In genomic region chr6:77178821-77179220, GRCh38 we compare ENCODE assay signal across 19 cellular contexts.
DNase-seq lines count a peak whose midpoint lies in the region; ATAC-seq, FAIRE-seq and TF ChIP-seq lines count a peak whose summit lies in the region.
"Had no signal": no experiment of that assay in that cellular context is flagged by ENCODE, and none has a peak within 500 bp of the region (broad histone marks: within the 10 kb centered on the region; RNA-seq: fewer than 3 reads in every experiment).

No MANE protein-coding gene starts in this region.

- ATAC-seq in GM21447 (IDR thresholded peaks at IDR 0.05; ENCODE audit: unreplicated experiment) (no peak), GM18861 (IDR thresholded peaks at IDR 0.05; ENCODE audit: unreplicated experiment) (no peak)
- ATAC-seq: activated naive CD8-positive, alpha-beta T cell treated with anti-CD3 and anti-CD28 coated beads, Interleukin-2, amount 50 U/mL, for 24 hours; esophagus mucosa; left lobe of liver; stimulated activated naive CD8-positive, alpha-beta T cell treated with anti-CD3 and anti-CD28 coated beads, Interleukin-15, Interleukin-2, amounts not matched to agents 100 U/mL and 50 U/mL, for 24 hours had no signal

- H3K9me3 ChIP-seq in keratinocyte (ENCODE audit: control insufficient read depth, low read depth, low read length) = no peaks in the 10 kb centered on the region

- no peaks in the 10 kb centered on the region for H3K4me1 ChIP-seq in keratinocyte (ENCODE audit: control insufficient read depth, extremely low read depth, insufficient read depth, low read length)

- H2AFZ ChIP-seq in keratinocyte (ENCODE audit: control insufficient read depth, low read length) = no peak overlapping the region

- H3K27ac ChIP-seq in brain microvascular endothelial cell (no peak overlapping the region), keratinocyte (ENCODE audit: control insufficient read depth, insufficient read depth, low read length) (no peak overlapping the region)

- no peaks in the 10 kb centered on the region for H4K20me1 ChIP-seq in keratinocyte (ENCODE audit: control insufficient read depth, extremely low read depth, insufficient read depth, low read length)

- H3K4me2 ChIP-seq in keratinocyte (ENCODE audit: control insufficient read depth, extremely low read depth, insufficient read depth, low read depth, low read length) = no peak overlapping the region

- no peaks in the 10 kb centered on the region for H3K79me2 ChIP-seq in keratinocyte (ENCODE audit: control insufficient read depth, insufficient read depth, low read length)

- H3K9me1 ChIP-seq in keratinocyte (ENCODE audit: control insufficient read depth, extremely low read depth, insufficient read depth, low read length) = no peaks in the 10 kb centered on the region

- H3K36me3 ChIP-seq in brain microvascular endothelial cell (replicated peaks) = no peaks in the 10 kb centered on the region
- no peaks in the 10 kb centered on the region for H3K36me3 ChIP-seq in keratinocyte (ENCODE audit: control insufficient read depth in 2 of 2, extremely low read depth in 1 of 2, insufficient read depth in 2 of 2, low read length in 2 of 2)

- FAIRE-seq in keratinocyte (lab: Jason Lieb, UNC) = peak; percentile 83

- peak; percentile 35 for DNase-seq in AG08396 (ENCODE audit: low spot score)
- DNase-seq in HT1080 (ENCODE audit: low read depth) = peak; percentile 41
- peak; percentile 70 for DNase-seq in brain microvascular endothelial cell
- DNase-seq in keratinocyte (ENCODE audit: low read depth, low spot score) = no peak
- no peak for DNase-seq in NCI-H524 (lab: John Stamatoyannopoulos, UW)
- DNase-seq in NCI-H1048 (lab: John Stamatoyannopoulos, UW) = no peak
- DNase-seq: activated CD4-positive, alpha-beta memory T cell treated with anti-CD3 and anti-CD28 coated beads, Interleukin-2, amount 10 ng/mL, durations not matched to agents 7 days and 5 days; activated naive CD8-positive, alpha-beta T cell treated with anti-CD3 and anti-CD28 coated beads, Interleukin-2, amount 50 U/mL, for 24 hours; DMS53; hypothalamus; NCI-H2029; NCI-H526 treated with DMSO at 0.1 percent for 48 hours; stimulated activated CD4-positive, alpha-beta T cell treated with anti-CD3 and anti-CD28 coated beads, Interleukin-12 subunit alpha, Interleukin-12 subunit beta, amount 100 ng/mL, for 4 hours; stimulated activated naive CD8-positive, alpha-beta T cell treated with anti-CD3 and anti-CD28 coated beads, Interleukin-15, Interleukin-2, amounts not matched to agents 100 U/mL and 50 U/mL, for 24 hours; SW 1271 had no signal

- in situ Hi-C loops in brain microvascular endothelial cell (cut with HindIII; ENCODE audit: low pct_ligation_motif_present, low sequenced_read_pairs) = no loop called here

- dilution Hi-C loops in keratinocyte (cut with MboI; ENCODE audit: extremely low pct_ligation_motif_present, low sequenced_read_pairs) = no loop called here

- H3K9ac ChIP-seq in keratinocyte (ENCODE audit: control insufficient read depth, extremely low read depth, insufficient read depth, low read length) = no peak overlapping the region

- H3K4me3 ChIP-seq in brain microvascular endothelial cell (ENCODE audit: low read depth, low read length) = no peak overlapping the region
- no peak overlapping the region for H3K4me3 ChIP-seq in keratinocyte (ENCODE audit: control insufficient read depth in 2 of 3, extremely low read depth in 1 of 3, insufficient read depth in 2 of 3, low read depth in 1 of 3, low read length in 3 of 3)

- no peaks in the 10 kb centered on the region for H3K27me3 ChIP-seq in brain microvascular endothelial cell (replicated peaks)
- no peaks in the 10 kb centered on the region for H3K27me3 ChIP-seq in keratinocyte (ENCODE audit: control insufficient read depth, extremely low read depth, insufficient read depth, low read length)

- TF ChIP-seq CTCF in brain microvascular endothelial cell (IDR thresholded peaks at IDR 0.05; ENCODE audit: low read depth, low read length, missing control alignments) (no peak), keratinocyte (optimal IDR thresholded peaks at IDR 0.05 in 1 of 3, IDR thresholded peaks at IDR 0.05 in 1 of 3, conservative IDR thresholded peaks at IDR 0.05 in 1 of 3; ENCODE audit: extremely low read depth in 1 of 3, insufficient read depth in 2 of 3, low read length in 3 of 3) (no peak)

Comparison
In these comparisons a context has a peak if more than half of its experiments do, and no peak if none do; other contexts are left out.
1. DNase-seq: peak in AG08396 (single experiment), HT1080 (single experiment) and brain microvascular endothelial cell (single experiment); none in keratinocyte (single experiment), NCI-H524 (0 of 2) and NCI-H1048 (single experiment).